ENCODE assay signal across 25 cellular contexts in the genomic region with DNA sequence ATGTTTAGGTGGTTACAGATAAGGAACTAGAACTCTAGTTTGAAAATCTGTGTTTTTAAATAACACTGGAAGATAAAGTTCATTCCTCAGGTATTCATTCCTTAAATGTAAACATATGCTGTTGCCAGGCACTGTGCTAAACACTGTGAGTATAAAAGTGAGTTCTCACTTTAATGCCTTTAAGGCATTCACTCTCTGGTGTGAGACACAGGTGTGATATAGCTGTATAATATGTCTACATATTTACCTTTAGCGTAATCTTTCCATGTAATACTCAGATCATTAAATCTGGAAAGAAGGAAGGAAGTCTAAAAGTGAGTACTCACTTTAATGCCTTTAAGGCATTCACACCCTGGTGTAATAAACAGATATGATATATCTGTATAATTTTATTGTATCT.
DNase-seq lines count a peak whose midpoint lies in the region; ATAC-seq, FAIRE-seq and TF ChIP-seq lines count a peak whose summit lies in the region.
"Had no signal": no experiment of that assay in that cellular context is flagged by ENCODE, and none has a peak within 500 bp of the region (broad histone marks: within the 10 kb centered on the region; RNA-seq: fewer than 3 reads in every experiment).

No MANE protein-coding gene starts in this region.

- peak; percentile 36 for ATAC-seq in foreskin keratinocyte
- peak; percentile 94 for ATAC-seq in mucosa of descending colon
- ATAC-seq in GM18861 (IDR thresholded peaks at IDR 0.05; ENCODE audit: unreplicated experiment), result no peak
- ATAC-seq: A549, GM12878 had no signal

- no peak for TF ChIP-seq EP300 in suprapubic skin (IDR thresholded peaks at IDR 0.05)

- H3K4me3 ChIP-seq in bronchial epithelial cell (ENCODE audit: low read depth, low read length) (no peak overlapping the region), mucosa of descending colon (no peak overlapping the region), suprapubic skin (no peak overlapping the region)
- H3K4me3 ChIP-seq: A549; BLaER1 treated with 17β-estradiol and CSF1 and Interleukin-3, amounts not matched to agents 10 nM and 100 nM; GM12878; HAP-1 had no signal

- H3K9me3 ChIP-seq in mucosa of descending colon, result no peaks in the 10 kb centered on the region
- no peaks in the 10 kb centered on the region for H3K9me3 ChIP-seq in suprapubic skin
- H3K9me3 ChIP-seq: A549, BE2C, HAP-1 had no signal

- intact Hi-C loops in mucosa of descending colon (cut with DNase I, micrococcal nuclease), result loop anchor here in 1 of 2 donors (10.0 kb wide), 1 partner anchor 337 kb away; no protein-coding TSS in a partner anchor

- TF ChIP-seq POLR2A in suprapubic skin (IDR thresholded peaks at IDR 0.05), result no peak

- no peak for FAIRE-seq in bronchial epithelial cell (lab: Jason Lieb, UNC)
- FAIRE-seq: A549, GM12878, GM18507 had no signal

- H3K27me3 ChIP-seq in bronchial epithelial cell (ENCODE audit: control insufficient read depth, insufficient read depth, low read length), result no peaks in the 10 kb centered on the region
- H3K27me3 ChIP-seq in foreskin keratinocyte, result no peaks in the 10 kb centered on the region
- no peaks in the 10 kb centered on the region for H3K27me3 ChIP-seq in suprapubic skin
- H3K27me3 ChIP-seq: BE2C; BLaER1 treated with 17β-estradiol and CSF1 and Interleukin-3, amounts not matched to agents 10 nM and 100 nM had no signal

- WGBS in suprapubic skin, result 89% methylated on average over 1 of the region's 1 CpG

- H3K27ac ChIP-seq in foreskin keratinocyte (no peak overlapping the region), suprapubic skin (no peak overlapping the region)
- H3K27ac ChIP-seq: A549; BLaER1 treated with 17β-estradiol and CSF1 and Interleukin-3, amounts not matched to agents 10 nM and 100 nM had no signal

- TF ChIP-seq CTCF in bronchial epithelial cell (IDR thresholded peaks at IDR 0.05; ENCODE audit: insufficient read depth, low read length, severe bottlenecking), result no peak
- TF ChIP-seq CTCF in foreskin keratinocyte (conservative IDR thresholded peaks at IDR 0.05), result no peak
- TF ChIP-seq CTCF in mucosa of descending colon (IDR thresholded peaks at IDR 0.05), result no peak
- no peak for TF ChIP-seq CTCF in suprapubic skin (IDR thresholded peaks at IDR 0.05)

- H3K4me1 ChIP-seq in foreskin keratinocyte (no peaks in the 10 kb centered on the region), mucosa of descending colon (ENCODE audit: low read depth) (peaks cover 3% of the 10 kb centered on the region), suprapubic skin (no peaks in the 10 kb centered on the region)
- H3K4me1 ChIP-seq: A549; BE2C; BLaER1 treated with 17β-estradiol and CSF1 and Interleukin-3, amounts not matched to agents 10 nM and 100 nM; HAP-1 had no signal

- no peaks in the 10 kb centered on the region for H3K36me3 ChIP-seq in bronchial epithelial cell (ENCODE audit: control insufficient read depth, insufficient read depth, low read length)
- H3K36me3 ChIP-seq in mucosa of descending colon (ENCODE audit: low read depth), result no peaks in the 10 kb centered on the region
- H3K36me3 ChIP-seq in suprapubic skin, result no peaks in the 10 kb centered on the region
- H3K36me3 ChIP-seq: BE2C; BLaER1 treated with 17β-estradiol and CSF1 and Interleukin-3, amounts not matched to agents 10 nM and 100 nM; HAP-1 had no signal

- DNase-seq in NCI-H69 (lab: John Stamatoyannopoulos, UW), result peak; percentile 51
- peak; percentile 21 for DNase-seq in bronchial epithelial cell (ENCODE audit: low read depth)
- DNase-seq in foreskin keratinocyte, result peak in 1 of 2 donors; percentile 11
- DNase-seq in mucosa of descending colon, result peak in 1 of 3 donors; percentile 24
- DNase-seq in glomerular visceral epithelial cell (ENCODE audit: extremely low spot score), result no peak
- no peak for DNase-seq in suprapubic skin (ENCODE audit: low spot score in 2 of 2)
- DNase-seq in HuH-7.5 (ENCODE audit: low spot score), result no peak
- DNase-seq: 8988T; ACHN; AML-193; BE2C; Calu3; CD4-positive, alpha-beta memory T cell; COR-L47; DMS79; EL; GDM1; GOT3; HFFc6 had no signal

Comparison
In these comparisons a context has a peak if more than half of its experiments do, and no peak if none do; other contexts are left out.
1. DNase-seq: peak in NCI-H69 (single experiment) and bronchial epithelial cell (single experiment); none in glomerular visceral epithelial cell (single experiment), suprapubic skin (0 of 2) and HuH-7.5 (single experiment).